8 cellular contexts compared by ENCODE assay signal in genomic region chr6:7991992-7992815, GRCh38.
A peak's percentile ranks its signal among the peaks of the same experiment; 100 is the strongest.
DNase-seq lines count a peak whose midpoint lies in the region; ATAC-seq and TF ChIP-seq lines count a peak whose summit lies in the region.

No MANE protein-coding gene starts in this region.

- H3K27me3 ChIP-seq in BE2C: no peaks in the 10 kb centered on the region
- H3K27me3 ChIP-seq in gastroesophageal sphincter: no peaks in the 10 kb centered on the region

- WGBS in gastroesophageal sphincter (ENCODE audit: low coverage in 1 of 2), 2 donors: 15 to 22% methylated on average over 7 of the region's 7 CpGs

- TF ChIP-seq EP300 in gastroesophageal sphincter (IDR thresholded peaks at IDR 0.05): no peak

- ATAC-seq in GM19351 (IDR thresholded peaks at IDR 0.05; ENCODE audit: unreplicated experiment) (peak; percentile 96), HG03460 (IDR thresholded peaks at IDR 0.05; ENCODE audit: unreplicated experiment) (peak; percentile 93), gastroesophageal sphincter (peak; percentile 90), sciatic nerve (peak; percentile 75)

- TF ChIP-seq CTCF in BE2C (IDR thresholded peaks at IDR 0.05; ENCODE audit: low read depth, low read length): peak; percentile 66
- peak in 3 of 4 experiments; percentile 37 to 57 (median 44) for TF ChIP-seq CTCF in gastroesophageal sphincter (IDR thresholded peaks at IDR 0.05)

- H3K27ac ChIP-seq in SK-N-MC (peak overlapping the region; percentile 62), gastroesophageal sphincter (peak overlapping the region in 2 of 4 donors; percentile 43 to 65)

- intact Hi-C loops in sciatic nerve (cut with DNase I): no loop called here

- H3K4me1 ChIP-seq in BE2C (peaks cover 10% of the 10 kb centered on the region), gastroesophageal sphincter (peaks cover 0 to 21% (median 0%) of the 10 kb centered on the region in 3 donors)

- H3K36me3 ChIP-seq in BE2C (no peaks in the 10 kb centered on the region), SK-N-MC (ENCODE audit: insufficient read depth, low read length) (no peaks in the 10 kb centered on the region), gastroesophageal sphincter (no peaks in the 10 kb centered on the region)

- H3K4me3 ChIP-seq in BE2C (ENCODE audit: low read depth, low read length) (no peak overlapping the region), SK-N-MC (0 out of 2 replicates have a peak overlapping the region, but pooled peaks have one; percentile 18), gastroesophageal sphincter (no peak overlapping the region)

- DNase-seq in BE2C (no peak), SK-N-MC (ENCODE audit: low read depth, low spot score) (no peak), sciatic nerve (ENCODE audit: low spot score) (no peak), NCI-H345 treated with DMSO at 0.1 percent for 48 hours (lab: John Stamatoyannopoulos, UW; ENCODE audit: unreplicated experiment) (no peak), NCI-H2107 treated with DMSO at 0.1 percent for 48 hours (lab: John Stamatoyannopoulos, UW; ENCODE audit: unreplicated experiment) (no peak)

- TF ChIP-seq POLR2A in gastroesophageal sphincter (IDR thresholded peaks at IDR 0.05): no peak

- H3K9me3 ChIP-seq in BE2C: no peaks in the 10 kb centered on the region
- H3K9me3 ChIP-seq in SK-N-MC (ENCODE audit: low read depth, low read length): no peaks in the 10 kb centered on the region
- no peaks in the 10 kb centered on the region for H3K9me3 ChIP-seq in gastroesophageal sphincter

- H3K9ac ChIP-seq in SK-N-MC (ENCODE audit: insufficient read length): no peak overlapping the region
